In the genomic region with DNA sequence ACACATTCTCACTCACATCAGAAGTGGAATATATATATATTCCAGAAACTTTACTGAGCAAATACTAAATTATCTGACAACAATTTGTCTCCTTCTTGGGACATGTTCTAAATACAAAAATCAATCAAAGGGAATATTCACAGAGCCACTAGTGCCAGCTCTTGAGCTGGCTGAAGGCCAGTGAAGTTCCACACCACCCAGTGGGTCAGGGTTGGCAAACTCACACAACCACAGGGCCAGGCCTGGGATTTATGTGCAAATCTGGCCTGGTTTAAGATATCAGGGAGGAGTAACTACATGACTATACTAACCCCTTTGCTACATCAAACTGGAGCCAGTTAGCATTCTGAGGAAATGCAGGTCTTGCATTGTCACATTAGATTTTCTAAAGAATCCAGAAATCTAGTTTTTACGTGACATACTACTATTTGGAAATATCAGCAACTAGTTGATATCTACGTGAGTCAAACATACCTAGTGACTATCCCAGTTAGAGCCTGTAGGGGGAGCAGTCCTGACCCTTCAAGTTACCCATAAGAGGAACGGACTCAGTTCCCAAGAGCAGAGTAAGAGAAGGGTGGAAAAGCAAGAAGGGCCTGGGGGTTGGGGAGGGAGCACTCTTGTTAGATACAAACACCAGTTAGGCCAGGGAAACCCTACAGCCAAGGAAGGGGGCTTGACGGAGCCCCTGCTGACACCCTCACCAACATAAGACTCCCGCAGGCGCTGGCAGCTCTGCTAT, we compare ENCODE assay signal across 1 cellular context.
TF ChIP-seq lines count a peak whose summit lies in the region.

No MANE protein-coding gene starts in this region.

TF ChIP-seq in IMR-90, 13 proteins besides CTCF, POLR2A, EP300 and RAD21:
- no peak for TF ChIP-seq SMC3 (IDR thresholded peaks at IDR 0.05; ENCODE audit: low read depth, low read length)
- TF ChIP-seq, protein P1, sequence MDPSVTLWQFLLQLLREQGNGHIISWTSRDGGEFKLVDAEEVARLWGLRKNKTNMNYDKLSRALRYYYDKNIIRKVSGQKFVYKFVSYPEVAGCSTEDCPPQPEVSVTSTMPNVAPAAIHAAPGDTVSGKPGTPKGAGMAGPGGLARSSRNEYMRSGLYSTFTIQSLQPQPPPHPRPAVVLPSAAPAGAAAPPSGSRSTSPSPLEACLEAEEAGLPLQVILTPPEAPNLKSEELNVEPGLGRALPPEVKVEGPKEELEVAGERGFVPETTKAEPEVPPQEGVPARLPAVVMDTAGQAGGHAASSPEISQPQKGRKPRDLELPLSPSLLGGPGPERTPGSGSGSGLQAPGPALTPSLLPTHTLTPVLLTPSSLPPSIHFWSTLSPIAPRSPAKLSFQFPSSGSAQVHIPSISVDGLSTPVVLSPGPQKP (IDR thresholded peaks at IDR 0.05; ENCODE audit: borderline replicate concordance, low read depth, low read length), result no peak
- TF ChIP-seq MAZ (IDR thresholded peaks at IDR 0.05; ENCODE audit: borderline replicate concordance, low read depth, low read length), result no peak
- TF ChIP-seq, protein P2, sequence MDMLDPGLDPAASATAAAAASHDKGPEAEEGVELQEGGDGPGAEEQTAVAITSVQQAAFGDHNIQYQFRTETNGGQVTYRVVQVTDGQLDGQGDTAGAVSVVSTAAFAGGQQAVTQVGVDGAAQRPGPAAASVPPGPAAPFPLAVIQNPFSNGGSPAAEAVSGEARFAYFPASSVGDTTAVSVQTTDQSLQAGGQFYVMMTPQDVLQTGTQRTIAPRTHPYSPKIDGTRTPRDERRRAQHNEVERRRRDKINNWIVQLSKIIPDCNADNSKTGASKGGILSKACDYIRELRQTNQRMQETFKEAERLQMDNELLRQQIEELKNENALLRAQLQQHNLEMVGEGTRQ (IDR thresholded peaks at IDR 0.05; ENCODE audit: low read depth, low read length), result no peak
- no peak for TF ChIP-seq MAFK (IDR thresholded peaks at IDR 0.05; ENCODE audit: low read depth, low read length)
- no peak for TF ChIP-seq FOS (IDR thresholded peaks at IDR 0.05; ENCODE audit: low read depth, low read length)
